ENCODE assay signal across 1 cellular context in genomic region chr9:93566408-93567270, GRCh38.
A peak's percentile ranks its signal among the peaks of the same experiment; 100 is the strongest.
TF ChIP-seq lines count a peak whose summit lies in the region.

No MANE protein-coding gene starts in this region.

TF ChIP-seq in HepG2, 621 proteins besides CTCF, POLR2A, EP300 and RAD21 (continued from another document and continues in another):
- TF ChIP-seq AHDC1 (CRISPR knock-in tag; IDR thresholded peaks at IDR 0.05; ENCODE audit: borderline replicate concordance) (no peak), ZMYM4 (CRISPR knock-in tag; IDR thresholded peaks at IDR 0.05) (peak; percentile 83), BCL6 (CRISPR knock-in tag; IDR thresholded peaks at IDR 0.05) (peak; percentile 44; the same call in 1 of the 2 replicates), ZNF318 (CRISPR knock-in tag; IDR thresholded peaks at IDR 0.05) (no peak), POGK (CRISPR knock-in tag; conservative IDR thresholded peaks at IDR 0.05) (peak; percentile 90), CREB1 (IDR thresholded peaks at IDR 0.05) (no peak), CREB1 (CRISPR knock-in tag; IDR thresholded peaks at IDR 0.05) (peak; percentile 56), ZNF83 (CRISPR knock-in tag; IDR thresholded peaks at IDR 0.05; ENCODE audit: borderline replicate concordance) (no peak), DMAP1 (CRISPR knock-in tag; IDR thresholded peaks at IDR 0.05) (no peak), ZNF33B (CRISPR knock-in tag; IDR thresholded peaks at IDR 0.05) (no peak; the same call in 1 of the 2 replicates), ZC3H13 (CRISPR knock-in tag; IDR thresholded peaks at IDR 0.05) (0 out of 2 replicates have a peak, but pooled peaks have one; percentile 68), MYNN (CRISPR knock-in tag; IDR thresholded peaks at IDR 0.05; ENCODE audit: low read depth) (no peak), ZNF629 (CRISPR knock-in tag; conservative IDR thresholded peaks at IDR 0.05) (no peak), PHF8 (CRISPR knock-in tag; IDR thresholded peaks at IDR 0.05) (peak; percentile 93), ZNF510 (CRISPR knock-in tag; IDR thresholded peaks at IDR 0.05; ENCODE audit: low read depth) (no peak), POLR2G (IDR thresholded peaks at IDR 0.05; ENCODE audit: low read depth, low read length) (peak; percentile 93), RBM22 (optimal IDR thresholded peaks at IDR 0.05; ENCODE audit: low read length) (peak; percentile 98), ZNF30 (CRISPR knock-in tag; IDR thresholded peaks at IDR 0.05) (no peak), ATF2 (CRISPR knock-in tag; IDR thresholded peaks at IDR 0.05) (peak; percentile 76; the same call in 1 of the 2 replicates), XBP1 (CRISPR knock-in tag; IDR thresholded peaks at IDR 0.05) (peak; percentile 74; the same call in 1 of the 2 replicates), NFKB2 (CRISPR knock-in tag; IDR thresholded peaks at IDR 0.05; ENCODE audit: borderline replicate concordance) (peak; percentile 87; the same call in 1 of the 2 replicates), ZNF879 (CRISPR knock-in tag; IDR thresholded peaks at IDR 0.05) (no peak), ZBTB26 (CRISPR knock-in tag; IDR thresholded peaks at IDR 0.05; ENCODE audit: borderline replicate concordance) (no peak), ZNF761 (CRISPR knock-in tag; conservative IDR thresholded peaks at IDR 0.05) (0 out of 2 replicates have a peak, but pooled peaks have one; percentile 38), ZNF776 (CRISPR knock-in tag; IDR thresholded peaks at IDR 0.05) (peak; percentile 86), MXD1 (CRISPR knock-in tag; IDR thresholded peaks at IDR 0.05) (peak; percentile 86), ZHX2 (IDR thresholded peaks at IDR 0.05; ENCODE audit: low read depth) (no peak), ZHX2 (CRISPR knock-in tag; IDR thresholded peaks at IDR 0.05; ENCODE audit: borderline replicate concordance) (0 out of 2 replicates have a peak, but pooled peaks have one; percentile 47), ZC3H4 (CRISPR knock-in tag; IDR thresholded peaks at IDR 0.05; ENCODE audit: borderline replicate concordance) (no peak; the same call in 1 of the 2 replicates)
